ENCODE assay signal across 8 cellular contexts in the genomic region with DNA sequence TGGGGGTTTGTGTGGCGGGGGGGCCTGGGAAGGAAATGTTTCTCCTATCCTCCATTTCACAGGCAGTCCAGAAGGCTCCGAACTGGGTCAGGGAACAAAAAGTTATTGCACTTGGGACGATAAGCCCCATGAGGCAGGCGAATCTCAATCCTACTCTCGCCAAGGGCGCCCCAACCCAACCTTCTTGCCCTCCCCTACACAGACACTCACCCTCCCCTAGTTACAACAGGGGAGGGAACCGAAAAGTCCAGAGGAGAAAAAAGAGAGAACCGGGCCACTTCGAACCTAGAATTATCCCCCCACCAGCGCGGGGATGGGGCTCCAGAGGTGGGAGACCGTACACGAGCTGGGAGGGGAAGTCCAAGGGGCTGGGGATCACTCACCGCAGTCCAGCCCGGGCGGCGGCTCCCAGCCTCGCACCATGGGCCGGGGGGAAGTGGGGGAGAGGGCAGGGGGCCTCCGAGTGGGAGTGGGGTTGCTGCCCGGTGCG. TPM values are rescaled to one million over a fixed set of nuclear protein-coding genes. Genes with fewer than 3 reads are reported as not detected.
DNase-seq lines count a peak whose midpoint lies in the region; ATAC-seq and TF ChIP-seq lines count a peak whose summit lies in the region.

No MANE protein-coding gene starts in this region.

- ATAC-seq in HG03097 (IDR thresholded peaks at IDR 0.05; ENCODE audit: low FRiP score, unreplicated experiment) (peak; percentile 25), foreskin keratinocyte (peak; percentile 38)

- peak overlapping the region; percentile 75 for H3K4me2 ChIP-seq in parathyroid adenoma (ENCODE audit: low read length)

- peak overlapping the region; percentile 79 for H3K27ac ChIP-seq in VCaP
- peak overlapping the region; percentile 89 for H3K27ac ChIP-seq in foreskin keratinocyte
- peak overlapping the region; percentile 76 for H3K27ac ChIP-seq in parathyroid adenoma

- no peaks in the 10 kb centered on the region for H3K36me3 ChIP-seq in parathyroid adenoma (ENCODE audit: control insufficient read depth, insufficient read depth, low read length)

- H3K9ac ChIP-seq in parathyroid adenoma = peak overlapping the region; percentile 62

- TF ChIP-seq CTCF in VCaP (conservative IDR thresholded peaks at IDR 0.05) = no peak
- no peak for TF ChIP-seq CTCF in foreskin keratinocyte (conservative IDR thresholded peaks at IDR 0.05)
- no peak for TF ChIP-seq CTCF in parathyroid adenoma (IDR thresholded peaks at IDR 0.05)

- peak overlapping the region; percentile 94 for H2AFZ ChIP-seq in parathyroid adenoma

- no peaks in the 10 kb centered on the region for H3K9me3 ChIP-seq in parathyroid adenoma (ENCODE audit: control insufficient read depth, low read length)

- H3K27me3 ChIP-seq in foreskin keratinocyte (no peaks in the 10 kb centered on the region), parathyroid adenoma (ENCODE audit: control insufficient read depth, insufficient read depth, low read length) (no peaks in the 10 kb centered on the region)

- peak overlapping the region; percentile 87 for H3K4me3 ChIP-seq in parathyroid adenoma (ENCODE audit: low read depth, low read length)

- H3K79me2 ChIP-seq in parathyroid adenoma = peaks cover 16% of the 10 kb centered on the region

- H3K4me1 ChIP-seq in foreskin keratinocyte (no peaks in the 10 kb centered on the region), parathyroid adenoma (peaks cover 5% of the 10 kb centered on the region)

- DNase-seq in stimulated activated CD4-positive, alpha-beta T cell treated with anti-CD3 and anti-CD28 coated beads, Interleukin-1b, Interleukin-23, amount 100 ng/mL, for 48 hours = peak; percentile 5
- DNase-seq in stimulated activated CD4-positive, alpha-beta T cell treated with anti-CD3 and anti-CD28 coated beads, Interleukin-2, amount 100 ng/mL, for 48 hours = no peak
- DNase-seq in foreskin keratinocyte (no peak), LoVo (ENCODE audit: low spot score) (no peak)
- no peak for DNase-seq in stimulated activated CD4-positive, alpha-beta T cell treated with anti-CD3 and anti-CD28 coated beads, Interleukin-2, amount 100 ng/mL, for 24 hours

RNA-seq across cellular contexts. Expression of a gene that starts 0.4 kb away (rescaled TPM):
- 25.0 and 27.2 TPM in 2 replicates for total RNA-seq in foreskin keratinocyte
- 23.5 and 24.8 TPM in 2 replicates for polyA plus RNA-seq in foreskin keratinocyte

RNA-seq across cellular contexts. Expression of a gene that starts 17.1 kb away (rescaled TPM):
- 2.3 and 2.6 TPM in 2 replicates for total RNA-seq in foreskin keratinocyte
- 2.7 and 3.4 TPM in 2 replicates for polyA plus RNA-seq in foreskin keratinocyte

RNA-seq across cellular contexts. Expression of a gene that starts 21.1 kb away (rescaled TPM):
- 29.1 and 30.6 TPM in 2 replicates for total RNA-seq in foreskin keratinocyte
- polyA plus RNA-seq in foreskin keratinocyte = 16.4 and 18.1 TPM in 2 replicates

RNA-seq across cellular contexts. Expression of a gene that starts 35.7 kb away (rescaled TPM):
- total RNA-seq in foreskin keratinocyte = 81.4 and 84.3 TPM in 2 replicates
- 140 and 149 TPM in 2 replicates for polyA plus RNA-seq in foreskin keratinocyte

RNA-seq across cellular contexts. Expression of a gene that starts 47.8 kb away (rescaled TPM):
- not detected in 2 replicates for total RNA-seq in foreskin keratinocyte
- 0.04 and 0.17 TPM in 2 replicates for polyA plus RNA-seq in foreskin keratinocyte
